In the genomic region with DNA sequence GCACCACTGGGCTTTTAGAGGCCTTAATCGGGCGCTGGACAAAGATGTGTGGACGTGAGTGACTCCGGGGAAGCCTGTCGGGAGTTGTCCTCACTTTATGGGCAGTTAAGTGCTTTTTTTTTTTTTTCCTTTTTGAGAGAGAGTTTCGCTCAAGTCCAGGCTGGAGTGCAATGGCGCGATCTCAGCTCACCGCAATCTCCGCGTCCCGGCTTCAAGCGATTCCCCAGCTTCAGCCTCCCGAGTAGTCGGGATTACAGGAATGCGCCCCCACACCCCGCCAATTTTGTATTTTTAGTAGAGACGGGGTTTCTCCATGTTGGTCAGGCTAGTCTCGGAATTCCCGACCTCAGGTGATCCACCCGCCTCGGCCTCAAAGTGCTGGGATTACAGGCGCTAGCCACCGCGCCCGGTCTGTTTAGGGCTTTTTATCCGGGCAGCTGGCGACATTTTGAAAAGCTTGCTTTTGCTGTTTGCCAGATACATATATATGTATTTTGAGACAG, we compare ENCODE assay signal across 8 cellular contexts. TPM values are rescaled to one million over a fixed set of nuclear protein-coding genes. Genes with fewer than 3 reads are reported as not detected.
A peak's percentile ranks its signal among the peaks of the same experiment; 100 is the strongest.
DNase-seq lines count a peak whose midpoint lies in the region; ATAC-seq, FAIRE-seq and TF ChIP-seq lines count a peak whose summit lies in the region.

No MANE protein-coding gene starts in this region.

- no peak for FAIRE-seq in GM12892 (lab: Jason Lieb, UNC)

- TF ChIP-seq POLR2A in GM12892 (IDR thresholded peaks at IDR 0.05; ENCODE audit: low read depth, low read length), result no peak

- ATAC-seq in SK-N-SH treated with all-trans-retinoic acid at 6 μM for 48 hours, result no peak

- DNase-seq in ELF-1 (ENCODE audit: low read depth, low spot score), result peak; percentile 58
- peak; percentile 5 for DNase-seq in fibroblast of the conjunctiva (ENCODE audit: low read depth)
- DNase-seq in renal cortical epithelial cell (ENCODE audit: low read depth), result peak; percentile 49
- DNase-seq in GM19238 (ENCODE audit: insufficient read length, low spot score), result no peak
- no peak for DNase-seq in GM12892 (ENCODE audit: insufficient read length)
- no peak for DNase-seq in H4 (ENCODE audit: low spot score)
- no peak for DNase-seq in activated CD4-positive, alpha-beta T cell treated with anti-CD3 and anti-CD28 coated beads, Interleukin-2, amount 50 U/mL, for 1 hour

TF ChIP-seq in SK-N-SH treated with all-trans-retinoic acid at 6 μM for 48 hours, 23 proteins besides CTCF, POLR2A, EP300 and RAD21:
- TF ChIP-seq ISL1 (CRISPR knock-in tag; IDR thresholded peaks at IDR 0.05), result 0 out of 2 replicates have a peak, but pooled peaks have one; percentile 13
- no peak for TF ChIP-seq ZNF565 (CRISPR knock-in tag; conservative IDR thresholded peaks at IDR 0.05; ENCODE audit: low read depth)
- no peak for TF ChIP-seq ZNF70 (CRISPR knock-in tag; IDR thresholded peaks at IDR 0.05)
- TF ChIP-seq ESRRG (CRISPR knock-in tag; IDR thresholded peaks at IDR 0.05), result no peak
- no peak for TF ChIP-seq RARB (CRISPR knock-in tag; IDR thresholded peaks at IDR 0.05)

RNA-seq across cellular contexts. Expression of gene MSH6, which starts 1.5 kb away (rescaled TPM):
- 52.6 and 59.5 TPM in 2 replicates for total RNA-seq in renal cortical epithelial cell
- 47.3 TPM for polyA plus RNA-seq in GM12892 (2012; ENCODE audit: missing spikeins)
- 66.7 and 67.8 TPM in 2 replicates for total RNA-seq in H4 (2014; rRNA removed; shearing (Covaris generic))

Comparison
In these comparisons a context has a peak if more than half of its experiments do, and no peak if none do; other contexts are left out.
1. DNase-seq: peak in ELF-1 (single experiment), fibroblast of the conjunctiva (single experiment) and renal cortical epithelial cell (single experiment); none in GM19238 (single experiment), GM12892 (single experiment), H4 (single experiment) and activated CD4-positive, alpha-beta T cell treated with anti-CD3 and anti-CD28 coated beads, Interleukin-2, amount 50 U/mL, for 1 hour (single experiment).